1 cellular context compared by ENCODE assay signal in genomic region chr22:37557321-37558001, GRCh38.
TF ChIP-seq lines count a peak whose summit lies in the region.

No MANE protein-coding gene starts in this region.

TF ChIP-seq in H1, 55 proteins besides CTCF, POLR2A, EP300 and RAD21:
- no peak for TF ChIP-seq POLR2AphosphoS5 (IDR thresholded peaks at IDR 0.05; ENCODE audit: low read depth, low read length)
- no peak for TF ChIP-seq CEBPB (IDR thresholded peaks at IDR 0.05; ENCODE audit: low read depth, low read length)
- TF ChIP-seq SIRT6 (IDR thresholded peaks at IDR 0.05; ENCODE audit: low read length) = no peak
- TF ChIP-seq EGR1 (IDR thresholded peaks at IDR 0.05; ENCODE audit: borderline replicate concordance, low read depth, low read length) = no peak
- TF ChIP-seq SRF (IDR thresholded peaks at IDR 0.05; ENCODE audit: low read depth, low read length) = no peak
- TF ChIP-seq ZNF274 (IDR thresholded peaks at IDR 0.05; ENCODE audit: borderline replicate concordance, extremely low read depth, low read length) = no peak
- no peak for TF ChIP-seq CHD2 (IDR thresholded peaks at IDR 0.05; ENCODE audit: low read length)
- no peak for TF ChIP-seq RBBP5 (IDR thresholded peaks at IDR 0.05; ENCODE audit: borderline replicate concordance, low read depth, low read length)
- TF ChIP-seq KDM5A (IDR thresholded peaks at IDR 0.05; ENCODE audit: low read length) = no peak
- no peak for TF ChIP-seq SUZ12 (IDR thresholded peaks at IDR 0.05; ENCODE audit: low read length)
- TF ChIP-seq TCF12 (IDR thresholded peaks at IDR 0.05; ENCODE audit: low read depth, low read length) = no peak
- no peak for TF ChIP-seq SAP30 (IDR thresholded peaks at IDR 0.05; ENCODE audit: insufficient read depth, insufficient replicate concordance, low read length)
- TF ChIP-seq NRF1 (IDR thresholded peaks at IDR 0.05; ENCODE audit: low read depth, low read length) = no peak
- TF ChIP-seq E2F6 (IDR thresholded peaks at IDR 0.05) = no peak
- no peak for TF ChIP-seq MAX (IDR thresholded peaks at IDR 0.05)
- TF ChIP-seq RFX5 (IDR thresholded peaks at IDR 0.05; ENCODE audit: borderline replicate concordance, low read depth, low read length) = no peak
- no peak for TF ChIP-seq CTBP2 (IDR thresholded peaks at IDR 0.05; ENCODE audit: borderline replicate concordance, insufficient read depth, insufficient read length, low read length)
- TF ChIP-seq TAF1 (IDR thresholded peaks at IDR 0.05; ENCODE audit: low read depth, low read length) = no peak
- no peak for TF ChIP-seq KDM4A (IDR thresholded peaks at IDR 0.05; ENCODE audit: low read depth, low read length, severe bottlenecking)
- TF ChIP-seq TBP (IDR thresholded peaks at IDR 0.05; ENCODE audit: low read depth, low read length) = no peak
